21 cellular contexts compared by ENCODE assay signal in genomic region chr18:49663755-49664085, GRCh38.
DNase-seq lines count a peak whose midpoint lies in the region; FAIRE-seq and TF ChIP-seq lines count a peak whose summit lies in the region.
"Had no signal": no experiment of that assay in that cellular context is flagged by ENCODE, and none has a peak within 500 bp of the region (broad histone marks: within the 10 kb centered on the region; RNA-seq: fewer than 3 reads in every experiment).

No MANE protein-coding gene starts in this region.

- H3K27ac ChIP-seq in HEK293 (ENCODE audit: extremely low read depth, low read depth, low read length) (peak overlapping the region; percentile 49; the same call in 1 of the 2 replicates), mesendoderm (ENCODE audit: low read depth, low read length) (no peak overlapping the region), skeletal muscle tissue (ENCODE audit: low read depth, low read length) (peak overlapping the region; percentile 21), Karpas-422 (ENCODE audit: low read length) (no peak overlapping the region)
- H3K27ac ChIP-seq: pancreas, right lobe of liver, tibial nerve had no signal

- CTCF ChIA-PET in HEK293 (lab: Yijun Ruan, JAX): no interaction called here

- H3K4ac ChIP-seq in mesendoderm (ENCODE audit: low read depth, low read length): no peak overlapping the region

- H3K9me3 ChIP-seq in HEK293 (ENCODE audit: control insufficient read depth, insufficient read depth, low read depth, low read length) (no peaks in the 10 kb centered on the region), skeletal muscle tissue (ENCODE audit: control insufficient read depth in 3 of 3, low read length in 3 of 3) (no peaks in the 10 kb centered on the region), Karpas-422 (ENCODE audit: low read length) (no peaks in the 10 kb centered on the region)
- H3K9me3 ChIP-seq: gastrocnemius medialis, pancreas, right lobe of liver, tibial nerve had no signal

- H3K9ac ChIP-seq in mesendoderm (ENCODE audit: low read length): no peak overlapping the region
- H3K9ac ChIP-seq in skeletal muscle tissue (ENCODE audit: low read depth in 1 of 3, low read length in 3 of 3): no peak overlapping the region
- H3K9ac ChIP-seq in Karpas-422 (ENCODE audit: low read length): no peak overlapping the region

- no peak overlapping the region for H3K18ac ChIP-seq in mesendoderm (ENCODE audit: low read length)

- H2BK15ac ChIP-seq in mesendoderm (replicated peaks; ENCODE audit: low read depth): no peak overlapping the region

- no peak overlapping the region for H2AK5ac ChIP-seq in mesendoderm (ENCODE audit: low read length)

- H2BK120ac ChIP-seq in mesendoderm (ENCODE audit: low read depth, low read length): no peak overlapping the region

- DNase-seq in bronchial epithelial cell (ENCODE audit: low read depth): no peak
- DNase-seq in mesendoderm: no peak
- no peak for DNase-seq in CD1c-positive myeloid dendritic cell (ENCODE audit: extremely low spot score)
- DNase-seq in Karpas-422: no peak
- DNase-seq in retina: no peak
- DNase-seq in mesenteric fat pad (ENCODE audit: low spot score): no peak
- DNase-seq: activated CD4-positive, alpha-beta T cell treated with anti-CD3 and anti-CD28 coated beads, Interleukin-2, amount 50 U/mL, for 1 hour; CD4-positive, CD25-positive, alpha-beta regulatory T cell; effector CD4-positive, alpha-beta T cell; erythroblast; gastrocnemius medialis; naive B cell; NCI-H1105; NCI-H82; pancreas; right lobe of liver; stimulated activated naive CD8-positive, alpha-beta T cell treated with anti-CD3 and anti-CD28 coated beads, Interleukin-15, amount 100 ng/mL, for 72 hours had no signal

- WGBS in mesendoderm (ENCODE audit: extremely low coverage, insufficient coverage, low lambda C conversion rate): no CpG with 5 or more reads among the region's 4 CpGs

- no peak overlapping the region for H3K23ac ChIP-seq in mesendoderm (ENCODE audit: low read length)

- H3K9me2 ChIP-seq in Karpas-422 (replicated peaks; ENCODE audit: insufficient read depth, low read length): no peaks in the 10 kb centered on the region

- H3K56ac ChIP-seq in mesendoderm (ENCODE audit: low read length): peak overlapping the region; percentile 9

- H3K36me3 ChIP-seq in HEK293 (ENCODE audit: control insufficient read depth in 2 of 2, insufficient read depth in 1 of 2, low read length in 2 of 2) (no peaks in the 10 kb centered on the region), bronchial epithelial cell (ENCODE audit: control insufficient read depth, insufficient read depth, low read length) (no peaks in the 10 kb centered on the region), mesendoderm (ENCODE audit: control insufficient read depth, insufficient read depth, low read length) (no peaks in the 10 kb centered on the region), skeletal muscle tissue (ENCODE audit: control insufficient read depth in 3 of 3, insufficient read depth in 3 of 3, low read length in 3 of 3) (no peaks in the 10 kb centered on the region), Karpas-422 (ENCODE audit: insufficient read depth, low read length) (no peaks in the 10 kb centered on the region)
- H3K36me3 ChIP-seq: gastrocnemius medialis, pancreas, right lobe of liver, tibial nerve had no signal

- H3K27me3 ChIP-seq in bronchial epithelial cell (ENCODE audit: control insufficient read depth, insufficient read depth, low read length) (no peaks in the 10 kb centered on the region), mesendoderm (ENCODE audit: insufficient read depth, low read length, poor library complexity) (no peaks in the 10 kb centered on the region), skeletal muscle tissue (ENCODE audit: control insufficient read depth in 3 of 3, insufficient read depth in 3 of 3, low read length in 3 of 3) (no peaks in the 10 kb centered on the region), Karpas-422 (ENCODE audit: low read length) (no peaks in the 10 kb centered on the region)
- H3K27me3 ChIP-seq: gastrocnemius medialis, pancreas, right lobe of liver, tibial nerve had no signal

- H3K79me2 ChIP-seq in mesendoderm (ENCODE audit: control insufficient read depth, insufficient read depth, low read length) (no peaks in the 10 kb centered on the region), Karpas-422 (ENCODE audit: low read length) (no peaks in the 10 kb centered on the region)

- no peak overlapping the region for H2BK5ac ChIP-seq in mesendoderm (ENCODE audit: low read length)

- peaks cover 19% of the 10 kb centered on the region for H3K4me1 ChIP-seq in HEK293 (ENCODE audit: control insufficient read depth, insufficient read depth, low read length)
- H3K4me1 ChIP-seq in mesendoderm (ENCODE audit: control insufficient read depth, low read depth, low read length): peaks cover 9% of the 10 kb centered on the region
- H3K4me1 ChIP-seq in skeletal muscle tissue (ENCODE audit: control insufficient read depth in 3 of 3, insufficient read depth in 3 of 3, low read length in 3 of 3): peaks cover 5 to 28% (median 15%) of the 10 kb centered on the region in 3 donors
- H3K4me1 ChIP-seq in Karpas-422 (ENCODE audit: low read length): no peaks in the 10 kb centered on the region
- H3K4me1 ChIP-seq: pancreas had no signal

- peak; percentile 13 for FAIRE-seq in bronchial epithelial cell (lab: Jason Lieb, UNC)
- FAIRE-seq: astrocyte, pancreas had no signal

- no peak overlapping the region for H3K4me2 ChIP-seq in mesendoderm (ENCODE audit: low read length)
- H3K4me2 ChIP-seq in Karpas-422 (ENCODE audit: low read depth, low read length, poor library complexity, severe bottlenecking): no peak overlapping the region

- H2AFZ ChIP-seq in Karpas-422 (ENCODE audit: low read length): no peak overlapping the region

- H4K20me1 ChIP-seq in Karpas-422 (ENCODE audit: insufficient read depth, low read depth, low read length): no peaks in the 10 kb centered on the region

- H4K8ac ChIP-seq in mesendoderm (ENCODE audit: low read depth, low read length): no peak overlapping the region

- H4K5ac ChIP-seq in mesendoderm (ENCODE audit: low read length): no peak overlapping the region

- H3K79me1 ChIP-seq in mesendoderm (ENCODE audit: low read length): no peaks in the 10 kb centered on the region

- no peak overlapping the region for H3K4me3 ChIP-seq in HEK293 (ENCODE audit: low read depth, low read length)
- H3K4me3 ChIP-seq in bronchial epithelial cell (ENCODE audit: low read depth, low read length): no peak overlapping the region
- H3K4me3 ChIP-seq in mesendoderm (ENCODE audit: low read length): no peak overlapping the region
- H3K4me3 ChIP-seq in skeletal muscle tissue (ENCODE audit: low read length in 3 of 3): no peak overlapping the region
- no peak overlapping the region for H3K4me3 ChIP-seq in Karpas-422 (ENCODE audit: low read length)
- H3K4me3 ChIP-seq: gastrocnemius medialis, pancreas, right lobe of liver, tibial nerve had no signal

- POLR2A ChIA-PET in HEK293 (lab: Yijun Ruan, JAX): no interaction called here

- TF ChIP-seq CTCF in HEK293 (tag by site-specific recombination; IDR thresholded peaks at IDR 0.05) (no peak), bronchial epithelial cell (IDR thresholded peaks at IDR 0.05; ENCODE audit: insufficient read depth, low read length, severe bottlenecking) (no peak)

TF ChIP-seq in HEK293, 187 proteins besides CTCF, POLR2A, EP300 and RAD21:
- TF ChIP-seq ZNF610 (tag by site-specific recombination; IDR thresholded peaks at IDR 0.05; ENCODE audit: borderline replicate concordance) (no peak), KLF16 (tag by site-specific recombination; IDR thresholded peaks at IDR 0.05) (peak; percentile 22; the same call in 1 of the 2 replicates), ZNF366 (tag by site-specific recombination; conservative IDR thresholded peaks at IDR 0.05) (peak; percentile 29; the same call in 1 of the 2 replicates), ZNF76 (tag by site-specific recombination; IDR thresholded peaks at IDR 0.05; ENCODE audit: borderline replicate concordance, low read depth) (peak; percentile 31; the same call in 1 of the 2 replicates), ZNF660 (tag by site-specific recombination; IDR thresholded peaks at IDR 0.05) (no peak), ZNF335 (tag by site-specific recombination; conservative IDR thresholded peaks at IDR 0.05) (peak; percentile 62), ZNF664 (tag by site-specific recombination; IDR thresholded peaks at IDR 0.05) (0 out of 2 replicates have a peak, but pooled peaks have one; percentile 40), ZBTB17 (tag by site-specific recombination; IDR thresholded peaks at IDR 0.05) (0 out of 2 replicates have a peak, but pooled peaks have one; percentile 42), ZNF544 (tag by site-specific recombination; IDR thresholded peaks at IDR 0.05) (no peak), ZBTB49 (tag by site-specific recombination; IDR thresholded peaks at IDR 0.05; ENCODE audit: low read depth) (no peak), ZNF623 (tag by site-specific recombination; IDR thresholded peaks at IDR 0.05) (0 out of 2 replicates have a peak, but pooled peaks have one; percentile 3), KLF9 (tag by site-specific recombination; IDR thresholded peaks at IDR 0.05; ENCODE audit: low read depth) (peak; percentile 21; the same call in 1 of the 2 replicates), ZNF341 (tag by site-specific recombination; IDR thresholded peaks at IDR 0.05; ENCODE audit: low read depth) (no peak), ZNF140 (tag by site-specific recombination; IDR thresholded peaks at IDR 0.05) (peak; percentile 22; the same call in 1 of the 2 replicates)
TF ChIP-seq in HEK293: peak in this region for 9.

Comparison
In these comparisons a context has a peak if more than half of its experiments do, and no peak if none do; other contexts are left out.
1. H3K27ac ChIP-seq: peak in HEK293 (single experiment) and skeletal muscle tissue (single experiment); none in mesendoderm (single experiment) and Karpas-422 (single experiment).